Comparison of ENCODE assay signal across 21 cellular contexts in genomic region chr12:117742721-117743120, GRCh38.
"Had no signal": no experiment of that assay in that cellular context is flagged by ENCODE, and none has a peak within 500 bp of the region (broad histone marks: within the 10 kb centered on the region; RNA-seq: fewer than 3 reads in every experiment).

No MANE protein-coding gene starts in this region.

- DNase-seq: Kasumi-1; NCI-H1092 treated with DMSO at 0.1 percent for 48 hours; NCI-H1436; NCI-H187; NCI-H2029; NCI-H2081 treated with DMSO at 0.1 percent for 48 hours; NCI-H2171; NCI-H226; NCI-H446; NCI-H510A; NCI-H524 treated with DMSO at 0.1 percent for 48 hours; NCI-H69; NCI-H774; NK-92 treated with Interleukin-12 subunit alpha and Interleukin-12 subunit beta, amount 100 ng/mL, for 24 hours; PC-3; SHP77 treated with DMSO at 0.1 percent for 48 hours; SJCRH30; T-helper 1 cell had no signal

- H3K4me3 ChIP-seq: K562, SJCRH30 had no signal

- H3K27me3 ChIP-seq: SJCRH30 had no signal

- H3K27ac ChIP-seq: HL-60, KMS-11, SJCRH30 had no signal

- H3K4me1 ChIP-seq: SJCRH30 had no signal

- H3K9me3 ChIP-seq: SJCRH30 had no signal

- H3K36me3 ChIP-seq: SJCRH30 had no signal
